Comparison of ENCODE assay signal across 8 cellular contexts in genomic region chr14:36069535-36069900, GRCh38.
DNase-seq lines count a peak whose midpoint lies in the region; ATAC-seq, FAIRE-seq and TF ChIP-seq lines count a peak whose summit lies in the region.

No MANE protein-coding gene starts in this region.

- peaks cover 17% of the 10 kb centered on the region for H3K27me3 Mint-ChIP-seq in T-helper 2 cell treated with Interferon-gamma antibody and Interleukin-4, amounts not matched to agents 5 μg/mL and 100 μg/mL, for 36 hours (ENCODE audit: low read depth)

- H3K9me3 Mint-ChIP-seq in T-helper 2 cell treated with Interferon-gamma antibody and Interleukin-4, amounts not matched to agents 5 μg/mL and 100 μg/mL, for 36 hours = no peaks in the 10 kb centered on the region

- ATAC-seq in HG02759 (IDR thresholded peaks at IDR 0.05; ENCODE audit: unreplicated experiment) (peak; percentile 73), omental fat pad (ENCODE audit: low FRiP score) (peak; percentile 82)

- H3K4me3 ChIP-seq in ACC112 (ENCODE audit: low read depth, low read length) (peak overlapping the region; percentile 34), fibroblast of pulmonary artery (replicated peaks; ENCODE audit: low read depth, low read length) (no peak overlapping the region)

- H3K4me1 Mint-ChIP-seq in T-helper 2 cell treated with Interferon-gamma antibody and Interleukin-4, amounts not matched to agents 5 μg/mL and 100 μg/mL, for 36 hours (ENCODE audit: low read depth) = no peaks in the 10 kb centered on the region

- no peak overlapping the region for H3K4me3 Mint-ChIP-seq in T-helper 2 cell treated with Interferon-gamma antibody and Interleukin-4, amounts not matched to agents 5 μg/mL and 100 μg/mL, for 36 hours

- no peaks in the 10 kb centered on the region for H3K79me2 ChIP-seq in ACC112 (ENCODE audit: control insufficient read depth, insufficient read depth, low read length, unreplicated experiment)

- no peak overlapping the region for H2AFZ ChIP-seq in ACC112 (ENCODE audit: low read length, unreplicated experiment)

- TF ChIP-seq CTCF in GM12872 (IDR thresholded peaks at IDR 0.05; ENCODE audit: insufficient read depth, low read depth, low read length) (peak; percentile 86), fibroblast of pulmonary artery (IDR thresholded peaks at IDR 0.05; ENCODE audit: low read length, missing control alignments) (peak; percentile 61), omental fat pad (IDR thresholded peaks at IDR 0.05) (peak in 1 of 3 donors; percentile 34)

- H3K4me1 ChIP-seq in ACC112 (ENCODE audit: control insufficient read depth, insufficient read depth, low read length, unreplicated experiment) = peaks cover 23% of the 10 kb centered on the region

- H3K27ac Mint-ChIP-seq in T-helper 2 cell treated with Interferon-gamma antibody and Interleukin-4, amounts not matched to agents 5 μg/mL and 100 μg/mL, for 36 hours = no peak overlapping the region

- H3K27me3 ChIP-seq in ACC112 (ENCODE audit: insufficient read depth, low read length) = peaks cover 29% of the 10 kb centered on the region

- peak overlapping the region; percentile 60 for H3K27ac ChIP-seq in ACC112 (ENCODE audit: low read depth, low read length)

- no peak for FAIRE-seq in HTR-8/SVneo (lab: Jason Lieb, UNC)

- H3K36me3 Mint-ChIP-seq in T-helper 2 cell treated with Interferon-gamma antibody and Interleukin-4, amounts not matched to agents 5 μg/mL and 100 μg/mL, for 36 hours (ENCODE audit: low read depth) = no peaks in the 10 kb centered on the region

- DNase-seq in NCI-H146 treated with DMSO at 0.1 percent for 48 hours (lab: John Stamatoyannopoulos, UW; ENCODE audit: unreplicated experiment) = peak; percentile 39
- DNase-seq in T-helper 2 cell treated with Interferon-gamma antibody and Interleukin-4, amounts not matched to agents 5 μg/mL and 100 μg/mL, for 36 hours (ENCODE audit: low spot score) = peak; percentile 5
- peak; percentile 43 for DNase-seq in fibroblast of pulmonary artery (ENCODE audit: low read depth)
- DNase-seq in omental fat pad (ENCODE audit: low spot score) = no peak
- no peak for DNase-seq in HTR-8/SVneo (ENCODE audit: insufficient read length, low spot score)

- H3K36me3 ChIP-seq in ACC112 (ENCODE audit: insufficient read depth, low read length) = no peaks in the 10 kb centered on the region

Comparison
In these comparisons a context has a peak if more than half of its experiments do, and no peak if none do; other contexts are left out.
1. DNase-seq: peak in NCI-H146 treated with DMSO at 0.1 percent for 48 hours (single experiment), T-helper 2 cell treated with Interferon-gamma antibody and Interleukin-4, amounts not matched to agents 5 μg/mL and 100 μg/mL, for 36 hours (single experiment) and fibroblast of pulmonary artery (single experiment); none in omental fat pad (single experiment) and HTR-8/SVneo (single experiment).